ENCODE assay signal across 2 cellular contexts in genomic region chr19:37885392-37885791, GRCh38.
TF ChIP-seq lines count a peak whose summit lies in the region.

No MANE protein-coding gene starts in this region.

TF ChIP-seq in HepG2, 621 proteins besides CTCF, POLR2A, EP300 and RAD21:
- TF ChIP-seq ZNF317 (CRISPR knock-in tag; IDR thresholded peaks at IDR 0.05) (peak; percentile 96), PCBP1 (IDR thresholded peaks at IDR 0.05; ENCODE audit: borderline replicate concordance, low read depth, low read length) (no peak)

TF ChIP-seq in WTC11, 78 proteins besides CTCF, POLR2A, EP300 and RAD21:
- TF ChIP-seq ZNF317 (CRISPR knock-in tag; IDR thresholded peaks at IDR 0.05; ENCODE audit: borderline replicate concordance, low read depth): peak; percentile 89
- no peak for TF ChIP-seq FOXK1 (CRISPR knock-in tag; IDR thresholded peaks at IDR 0.05)
